ENCODE assay signal across 1 cellular context in the genomic region with DNA sequence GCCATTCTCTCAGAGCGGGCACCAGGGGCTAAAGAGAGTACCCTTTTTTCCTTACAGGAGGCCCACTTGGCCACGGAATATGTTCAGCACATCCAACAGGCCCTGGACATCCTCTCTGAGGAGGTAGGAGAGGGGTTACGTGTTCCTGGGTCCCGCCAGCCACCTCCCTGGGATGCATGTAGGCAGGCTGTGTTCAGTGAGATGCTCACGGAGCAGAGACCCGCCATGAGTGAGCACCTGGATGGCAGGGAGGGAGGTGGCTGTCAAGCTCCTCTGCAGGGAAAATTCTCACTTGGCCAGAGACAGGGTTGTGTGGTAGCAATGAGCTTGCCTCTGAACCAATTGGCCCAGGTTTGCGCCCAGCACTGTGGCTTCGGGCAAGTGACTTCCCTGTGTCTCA.
TF ChIP-seq lines count a peak whose summit lies in the region.

No MANE protein-coding gene starts in this region.

TF ChIP-seq in IMR-90, 13 proteins besides CTCF, POLR2A, EP300 and RAD21:
- TF ChIP-seq RFX5 (IDR thresholded peaks at IDR 0.05; ENCODE audit: low read depth, low read length) (no peak), MAZ (IDR thresholded peaks at IDR 0.05; ENCODE audit: borderline replicate concordance, low read depth, low read length) (no peak), BHLHE40 (IDR thresholded peaks at IDR 0.05; ENCODE audit: low read depth, low read length) (no peak), NFE2L2 (IDR thresholded peaks at IDR 0.05; ENCODE audit: low read depth, low read length) (no peak), MAFK (IDR thresholded peaks at IDR 0.05; ENCODE audit: low read depth, low read length) (no peak), CHD1 (IDR thresholded peaks at IDR 0.05; ENCODE audit: low read depth, low read length) (no peak), FOS (IDR thresholded peaks at IDR 0.05; ENCODE audit: low read depth, low read length) (no peak), RCOR1 (IDR thresholded peaks at IDR 0.05; ENCODE audit: insufficient replicate concordance, low read length) (no peak)
